In the genomic region with DNA sequence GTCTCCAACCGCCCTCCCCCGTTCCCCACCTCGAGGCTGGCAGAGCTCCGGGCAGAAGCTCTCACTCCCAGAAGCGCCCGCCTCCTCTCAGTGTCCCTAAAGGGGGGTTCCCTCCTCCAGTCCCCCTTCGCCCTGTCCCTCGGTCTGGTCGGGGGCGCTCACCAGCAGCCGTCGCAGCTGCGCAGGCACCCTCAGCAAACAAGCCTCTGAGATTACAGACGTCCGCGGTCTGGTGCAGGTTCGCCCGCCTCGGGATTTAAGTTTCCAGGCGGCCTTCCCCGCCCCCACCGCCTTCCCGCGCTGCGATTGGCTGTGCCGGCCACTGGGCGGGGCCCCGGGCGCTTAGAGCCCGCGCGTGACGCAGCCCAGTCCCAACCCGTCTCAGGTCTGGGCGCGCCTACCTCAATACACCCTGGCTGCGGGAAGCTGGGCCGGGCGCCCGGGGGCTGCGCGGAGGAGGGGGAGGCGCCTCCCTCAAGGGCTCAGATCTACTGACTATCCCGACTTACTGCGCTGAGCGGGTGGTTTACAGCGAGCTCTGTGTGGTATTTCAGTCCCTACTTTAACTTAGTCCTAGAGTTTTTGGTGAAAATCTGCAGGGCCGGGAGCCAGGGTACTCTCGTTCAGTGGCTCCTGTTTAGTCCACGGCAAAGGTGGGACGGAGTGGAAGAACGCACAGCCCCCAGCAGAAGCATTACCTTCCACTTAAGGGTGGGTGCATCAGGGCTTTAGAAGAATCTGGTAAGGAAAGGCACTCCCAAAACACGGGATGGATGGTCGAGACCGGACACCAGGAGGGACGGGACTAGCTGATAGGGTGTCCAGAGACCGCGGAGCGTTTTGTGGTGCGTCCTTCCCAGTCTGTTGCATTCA, we compare ENCODE assay signal across 1 cellular context.
TF ChIP-seq lines count a peak whose summit lies in the region.

A gene (minus strand): TSS at position 234 of the 873 bp plus-strand sequence. CDS start 1,099 bp downstream, outside the sequence.

TF ChIP-seq in HepG2, 621 proteins besides CTCF, POLR2A, EP300 and RAD21 (continued from another document and continues in another):
- TF ChIP-seq, protein P1, sequence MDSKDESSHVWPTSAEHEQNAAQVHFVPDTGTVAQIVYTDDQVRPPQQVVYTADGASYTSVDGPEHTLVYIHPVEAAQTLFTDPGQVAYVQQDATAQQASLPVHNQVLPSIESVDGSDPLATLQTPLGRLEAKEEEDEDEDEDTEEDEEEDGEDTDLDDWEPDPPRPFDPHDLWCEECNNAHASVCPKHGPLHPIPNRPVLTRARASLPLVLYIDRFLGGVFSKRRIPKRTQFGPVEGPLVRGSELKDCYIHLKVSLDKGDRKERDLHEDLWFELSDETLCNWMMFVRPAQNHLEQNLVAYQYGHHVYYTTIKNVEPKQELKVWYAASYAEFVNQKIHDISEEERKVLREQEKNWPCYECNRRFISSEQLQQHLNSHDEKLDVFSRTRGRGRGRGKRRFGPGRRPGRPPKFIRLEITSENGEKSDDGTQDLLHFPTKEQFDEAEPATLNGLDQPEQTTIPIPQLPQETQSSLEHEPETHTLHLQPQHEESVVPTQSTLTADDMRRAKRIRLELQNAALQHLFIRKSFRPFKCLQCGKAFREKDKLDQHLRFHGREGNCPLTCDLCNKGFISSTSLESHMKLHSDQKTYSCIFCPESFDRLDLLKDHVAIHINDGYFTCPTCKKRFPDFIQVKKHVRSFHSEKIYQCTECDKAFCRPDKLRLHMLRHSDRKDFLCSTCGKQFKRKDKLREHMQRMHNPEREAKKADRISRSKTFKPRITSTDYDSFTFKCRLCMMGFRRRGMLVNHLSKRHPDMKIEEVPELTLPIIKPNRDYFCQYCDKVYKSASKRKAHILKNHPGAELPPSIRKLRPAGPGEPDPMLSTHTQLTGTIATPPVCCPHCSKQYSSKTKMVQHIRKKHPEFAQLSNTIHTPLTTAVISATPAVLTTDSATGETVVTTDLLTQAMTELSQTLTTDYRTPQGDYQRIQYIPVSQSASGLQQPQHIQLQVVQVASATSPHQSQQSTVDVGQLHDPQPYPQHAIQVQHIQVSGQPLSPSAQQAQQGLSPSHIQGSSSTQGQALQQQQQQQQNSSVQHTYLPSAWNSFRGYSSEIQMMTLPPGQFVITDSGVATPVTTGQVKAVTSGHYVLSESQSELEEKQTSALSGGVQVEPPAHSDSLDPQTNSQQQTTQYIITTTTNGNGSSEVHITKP (CRISPR knock-in tag; IDR thresholded peaks at IDR 0.05; ENCODE audit: low read depth): no peak
- TF ChIP-seq RXRB (CRISPR knock-in tag; IDR thresholded peaks at IDR 0.05; ENCODE audit: borderline replicate concordance): no peak
- TF ChIP-seq NKX3-1 (CRISPR knock-in tag; IDR thresholded peaks at IDR 0.05): no peak
- no peak for TF ChIP-seq NR3C1 (CRISPR knock-in tag; IDR thresholded peaks at IDR 0.05)
- peak; percentile 39; the same call in 1 of the 2 replicates for TF ChIP-seq PPARG (CRISPR knock-in tag; conservative IDR thresholded peaks at IDR 0.05)
- TF ChIP-seq, protein P2, sequence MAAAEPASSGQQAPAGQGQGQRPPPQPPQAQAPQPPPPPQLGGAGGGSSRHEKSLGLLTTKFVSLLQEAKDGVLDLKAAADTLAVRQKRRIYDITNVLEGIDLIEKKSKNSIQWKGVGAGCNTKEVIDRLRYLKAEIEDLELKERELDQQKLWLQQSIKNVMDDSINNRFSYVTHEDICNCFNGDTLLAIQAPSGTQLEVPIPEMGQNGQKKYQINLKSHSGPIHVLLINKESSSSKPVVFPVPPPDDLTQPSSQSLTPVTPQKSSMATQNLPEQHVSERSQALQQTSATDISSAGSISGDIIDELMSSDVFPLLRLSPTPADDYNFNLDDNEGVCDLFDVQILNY (CRISPR knock-in tag; conservative IDR thresholded peaks at IDR 0.05): peak; percentile 78
- no peak; the same call in 1 of the 2 replicates for TF ChIP-seq ZFP90 (CRISPR knock-in tag; IDR thresholded peaks at IDR 0.05; ENCODE audit: borderline replicate concordance)
- TF ChIP-seq TAF1 (CRISPR knock-in tag; IDR thresholded peaks at IDR 0.05): peak; percentile 52; the same call in 1 of the 2 replicates
- TF ChIP-seq, protein P3, sequence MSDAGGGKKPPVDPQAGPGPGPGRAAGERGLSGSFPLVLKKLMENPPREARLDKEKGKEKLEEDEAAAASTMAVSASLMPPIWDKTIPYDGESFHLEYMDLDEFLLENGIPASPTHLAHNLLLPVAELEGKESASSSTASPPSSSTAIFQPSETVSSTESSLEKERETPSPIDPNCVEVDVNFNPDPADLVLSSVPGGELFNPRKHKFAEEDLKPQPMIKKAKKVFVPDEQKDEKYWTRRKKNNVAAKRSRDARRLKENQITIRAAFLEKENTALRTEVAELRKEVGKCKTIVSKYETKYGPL (CRISPR knock-in tag; IDR thresholded peaks at IDR 0.05): no peak
- TF ChIP-seq ZNF713 (CRISPR knock-in tag; IDR thresholded peaks at IDR 0.05): no peak
- peak; percentile 70; the same call in 1 of the 2 replicates for TF ChIP-seq SIN3A (IDR thresholded peaks at IDR 0.05; ENCODE audit: borderline replicate concordance, low read depth, low read length)
- TF ChIP-seq, protein P4, sequence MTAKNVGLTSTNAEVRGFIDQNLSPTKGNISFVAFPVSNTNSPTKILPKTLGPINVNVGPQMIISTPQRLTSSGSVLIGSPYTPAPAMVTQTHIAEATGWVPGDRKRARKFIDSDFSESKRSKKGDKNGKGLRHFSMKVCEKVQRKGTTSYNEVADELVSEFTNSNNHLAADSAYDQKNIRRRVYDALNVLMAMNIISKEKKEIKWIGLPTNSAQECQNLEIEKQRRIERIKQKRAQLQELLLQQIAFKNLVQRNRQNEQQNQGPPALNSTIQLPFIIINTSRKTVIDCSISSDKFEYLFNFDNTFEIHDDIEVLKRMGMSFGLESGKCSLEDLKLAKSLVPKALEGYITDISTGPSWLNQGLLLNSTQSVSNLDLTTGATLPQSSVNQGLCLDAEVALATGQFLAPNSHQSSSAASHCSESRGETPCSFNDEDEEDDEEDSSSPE (CRISPR knock-in tag; IDR thresholded peaks at IDR 0.05): peak; percentile 93
- no peak for TF ChIP-seq ARHGAP35 (CRISPR knock-in tag; IDR thresholded peaks at IDR 0.05; ENCODE audit: borderline replicate concordance)
- TF ChIP-seq PHF8 (CRISPR knock-in tag; IDR thresholded peaks at IDR 0.05): peak; percentile 75
- TF ChIP-seq KDM3A (CRISPR knock-in tag; IDR thresholded peaks at IDR 0.05; ENCODE audit: low read depth): peak; percentile 57; the same call in 1 of the 2 replicates
- TF ChIP-seq, protein P5, sequence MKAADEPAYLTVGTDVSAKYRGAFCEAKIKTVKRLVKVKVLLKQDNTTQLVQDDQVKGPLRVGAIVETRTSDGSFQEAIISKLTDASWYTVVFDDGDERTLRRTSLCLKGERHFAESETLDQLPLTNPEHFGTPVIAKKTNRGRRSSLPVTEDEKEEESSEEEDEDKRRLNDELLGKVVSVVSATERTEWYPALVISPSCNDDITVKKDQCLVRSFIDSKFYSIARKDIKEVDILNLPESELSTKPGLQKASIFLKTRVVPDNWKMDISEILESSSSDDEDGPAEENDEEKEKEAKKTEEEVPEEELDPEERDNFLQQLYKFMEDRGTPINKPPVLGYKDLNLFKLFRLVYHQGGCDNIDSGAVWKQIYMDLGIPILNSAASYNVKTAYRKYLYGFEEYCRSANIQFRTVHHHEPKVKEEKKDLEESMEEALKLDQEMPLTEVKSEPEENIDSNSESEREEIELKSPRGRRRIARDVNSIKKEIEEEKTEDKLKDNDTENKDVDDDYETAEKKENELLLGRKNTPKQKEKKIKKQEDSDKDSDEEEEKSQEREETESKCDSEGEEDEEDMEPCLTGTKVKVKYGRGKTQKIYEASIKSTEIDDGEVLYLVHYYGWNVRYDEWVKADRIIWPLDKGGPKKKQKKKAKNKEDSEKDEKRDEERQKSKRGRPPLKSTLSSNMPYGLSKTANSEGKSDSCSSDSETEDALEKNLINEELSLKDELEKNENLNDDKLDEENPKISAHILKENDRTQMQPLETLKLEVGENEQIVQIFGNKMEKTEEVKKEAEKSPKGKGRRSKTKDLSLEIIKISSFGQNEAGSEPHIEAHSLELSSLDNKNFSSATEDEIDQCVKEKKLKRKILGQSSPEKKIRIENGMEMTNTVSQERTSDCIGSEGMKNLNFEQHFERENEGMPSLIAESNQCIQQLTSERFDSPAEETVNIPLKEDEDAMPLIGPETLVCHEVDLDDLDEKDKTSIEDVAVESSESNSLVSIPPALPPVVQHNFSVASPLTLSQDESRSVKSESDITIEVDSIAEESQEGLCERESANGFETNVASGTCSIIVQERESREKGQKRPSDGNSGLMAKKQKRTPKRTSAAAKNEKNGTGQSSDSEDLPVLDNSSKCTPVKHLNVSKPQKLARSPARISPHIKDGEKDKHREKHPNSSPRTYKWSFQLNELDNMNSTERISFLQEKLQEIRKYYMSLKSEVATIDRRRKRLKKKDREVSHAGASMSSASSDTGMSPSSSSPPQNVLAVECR (CRISPR knock-in tag; IDR thresholded peaks at IDR 0.05; ENCODE audit: borderline replicate concordance): peak; percentile 68; the same call in 1 of the 2 replicates
- no peak for TF ChIP-seq ZFP41 (CRISPR knock-in tag; IDR thresholded peaks at IDR 0.05; ENCODE audit: borderline replicate concordance)
- no peak for TF ChIP-seq ASH2L (IDR thresholded peaks at IDR 0.05; ENCODE audit: insufficient read length, low read depth, low read length)
- peak; percentile 23; the same call in 1 of the 2 replicates for TF ChIP-seq ZNF205 (CRISPR knock-in tag; IDR thresholded peaks at IDR 0.05)
- no peak for TF ChIP-seq RBAK (CRISPR knock-in tag; IDR thresholded peaks at IDR 0.05)
- no peak for TF ChIP-seq ZNF367 (CRISPR knock-in tag; IDR thresholded peaks at IDR 0.05; ENCODE audit: borderline replicate concordance)
- TF ChIP-seq, protein P6, sequence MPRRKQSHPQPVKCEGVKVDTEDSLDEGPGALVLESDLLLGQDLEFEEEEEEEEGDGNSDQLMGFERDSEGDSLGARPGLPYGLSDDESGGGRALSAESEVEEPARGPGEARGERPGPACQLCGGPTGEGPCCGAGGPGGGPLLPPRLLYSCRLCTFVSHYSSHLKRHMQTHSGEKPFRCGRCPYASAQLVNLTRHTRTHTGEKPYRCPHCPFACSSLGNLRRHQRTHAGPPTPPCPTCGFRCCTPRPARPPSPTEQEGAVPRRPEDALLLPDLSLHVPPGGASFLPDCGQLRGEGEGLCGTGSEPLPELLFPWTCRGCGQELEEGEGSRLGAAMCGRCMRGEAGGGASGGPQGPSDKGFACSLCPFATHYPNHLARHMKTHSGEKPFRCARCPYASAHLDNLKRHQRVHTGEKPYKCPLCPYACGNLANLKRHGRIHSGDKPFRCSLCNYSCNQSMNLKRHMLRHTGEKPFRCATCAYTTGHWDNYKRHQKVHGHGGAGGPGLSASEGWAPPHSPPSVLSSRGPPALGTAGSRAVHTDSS (CRISPR knock-in tag; conservative IDR thresholded peaks at IDR 0.05): no peak
- TF ChIP-seq, protein P7, sequence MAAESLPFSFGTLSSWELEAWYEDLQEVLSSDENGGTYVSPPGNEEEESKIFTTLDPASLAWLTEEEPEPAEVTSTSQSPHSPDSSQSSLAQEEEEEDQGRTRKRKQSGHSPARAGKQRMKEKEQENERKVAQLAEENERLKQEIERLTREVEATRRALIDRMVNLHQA (CRISPR knock-in tag; IDR thresholded peaks at IDR 0.05): no peak
- TF ChIP-seq, protein P8, sequence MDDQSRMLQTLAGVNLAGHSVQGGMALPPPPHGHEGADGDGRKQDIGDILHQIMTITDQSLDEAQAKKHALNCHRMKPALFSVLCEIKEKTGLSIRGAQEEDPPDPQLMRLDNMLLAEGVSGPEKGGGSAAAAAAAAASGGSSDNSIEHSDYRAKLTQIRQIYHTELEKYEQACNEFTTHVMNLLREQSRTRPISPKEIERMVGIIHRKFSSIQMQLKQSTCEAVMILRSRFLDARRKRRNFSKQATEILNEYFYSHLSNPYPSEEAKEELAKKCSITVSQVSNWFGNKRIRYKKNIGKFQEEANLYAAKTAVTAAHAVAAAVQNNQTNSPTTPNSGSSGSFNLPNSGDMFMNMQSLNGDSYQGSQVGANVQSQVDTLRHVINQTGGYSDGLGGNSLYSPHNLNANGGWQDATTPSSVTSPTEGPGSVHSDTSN (CRISPR knock-in tag; IDR thresholded peaks at IDR 0.05; ENCODE audit: borderline replicate concordance): no peak
- no peak for TF ChIP-seq MAFG (CRISPR knock-in tag; IDR thresholded peaks at IDR 0.05)
- TF ChIP-seq, protein P9, sequence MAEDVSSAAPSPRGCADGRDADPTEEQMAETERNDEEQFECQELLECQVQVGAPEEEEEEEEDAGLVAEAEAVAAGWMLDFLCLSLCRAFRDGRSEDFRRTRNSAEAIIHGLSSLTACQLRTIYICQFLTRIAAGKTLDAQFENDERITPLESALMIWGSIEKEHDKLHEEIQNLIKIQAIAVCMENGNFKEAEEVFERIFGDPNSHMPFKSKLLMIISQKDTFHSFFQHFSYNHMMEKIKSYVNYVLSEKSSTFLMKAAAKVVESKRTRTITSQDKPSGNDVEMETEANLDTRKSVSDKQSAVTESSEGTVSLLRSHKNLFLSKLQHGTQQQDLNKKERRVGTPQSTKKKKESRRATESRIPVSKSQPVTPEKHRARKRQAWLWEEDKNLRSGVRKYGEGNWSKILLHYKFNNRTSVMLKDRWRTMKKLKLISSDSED (CRISPR knock-in tag; IDR thresholded peaks at IDR 0.05): no peak
- peak; percentile 68; the same call in 1 of the 2 replicates for TF ChIP-seq ZNF563 (CRISPR knock-in tag; IDR thresholded peaks at IDR 0.05)
- no peak for TF ChIP-seq SMAD3 (CRISPR knock-in tag; IDR thresholded peaks at IDR 0.05)
- TF ChIP-seq, protein P10, sequence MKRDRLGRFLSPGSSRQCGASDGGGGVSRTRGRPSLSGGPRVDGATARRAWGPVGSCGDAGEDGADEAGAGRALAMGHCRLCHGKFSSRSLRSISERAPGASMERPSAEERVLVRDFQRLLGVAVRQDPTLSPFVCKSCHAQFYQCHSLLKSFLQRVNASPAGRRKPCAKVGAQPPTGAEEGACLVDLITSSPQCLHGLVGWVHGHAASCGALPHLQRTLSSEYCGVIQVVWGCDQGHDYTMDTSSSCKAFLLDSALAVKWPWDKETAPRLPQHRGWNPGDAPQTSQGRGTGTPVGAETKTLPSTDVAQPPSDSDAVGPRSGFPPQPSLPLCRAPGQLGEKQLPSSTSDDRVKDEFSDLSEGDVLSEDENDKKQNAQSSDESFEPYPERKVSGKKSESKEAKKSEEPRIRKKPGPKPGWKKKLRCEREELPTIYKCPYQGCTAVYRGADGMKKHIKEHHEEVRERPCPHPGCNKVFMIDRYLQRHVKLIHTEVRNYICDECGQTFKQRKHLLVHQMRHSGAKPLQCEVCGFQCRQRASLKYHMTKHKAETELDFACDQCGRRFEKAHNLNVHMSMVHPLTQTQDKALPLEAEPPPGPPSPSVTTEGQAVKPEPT (CRISPR knock-in tag; IDR thresholded peaks at IDR 0.05; ENCODE audit: low read depth): peak; percentile 53; the same call in 1 of the 2 replicates
- TF ChIP-seq, protein P11, sequence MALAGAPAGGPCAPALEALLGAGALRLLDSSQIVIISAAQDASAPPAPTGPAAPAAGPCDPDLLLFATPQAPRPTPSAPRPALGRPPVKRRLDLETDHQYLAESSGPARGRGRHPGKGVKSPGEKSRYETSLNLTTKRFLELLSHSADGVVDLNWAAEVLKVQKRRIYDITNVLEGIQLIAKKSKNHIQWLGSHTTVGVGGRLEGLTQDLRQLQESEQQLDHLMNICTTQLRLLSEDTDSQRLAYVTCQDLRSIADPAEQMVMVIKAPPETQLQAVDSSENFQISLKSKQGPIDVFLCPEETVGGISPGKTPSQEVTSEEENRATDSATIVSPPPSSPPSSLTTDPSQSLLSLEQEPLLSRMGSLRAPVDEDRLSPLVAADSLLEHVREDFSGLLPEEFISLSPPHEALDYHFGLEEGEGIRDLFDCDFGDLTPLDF (CRISPR knock-in tag; IDR thresholded peaks at IDR 0.05): peak; percentile 74; the same call in 1 of the 2 replicates
